In genomic region chr21:43767980-43768867, GRCh38 we compare ENCODE assay signal across 8 cellular contexts. TPM values are rescaled to one million over a fixed set of nuclear protein-coding genes. Genes with fewer than 3 reads are reported as not detected.
DNase-seq lines count a peak whose midpoint lies in the region; ATAC-seq and TF ChIP-seq lines count a peak whose summit lies in the region.

No MANE protein-coding gene starts in this region.

- H3K9ac ChIP-seq in colonic mucosa (ENCODE audit: low read depth in 2 of 2, low read length in 2 of 2) = peak overlapping the region; percentile 43 to 63

- intact Hi-C loops in Right ventricle myocardium superior (cut with DNase I) = no loop called here
- intact Hi-C loops in cardiac septum (cut with DNase I) = no loop called here
- intact Hi-C loops in colonic mucosa (cut with DNase I) = no loop called here
- intact Hi-C loops in lower lobe of right lung (cut with DNase I) = no loop called here

- peak; percentile 62 for DNase-seq in Right ventricle myocardium superior
- DNase-seq in cardiac septum (ENCODE audit: low spot score) = no peak
- DNase-seq in colonic mucosa = peak; percentile 76
- peak; percentile 87 for DNase-seq in lower lobe of right lung
- no peak for DNase-seq in SJCRH30
- DNase-seq in GF-D8 (lab: John Stamatoyannopoulos, UW) = no peak

- H3K9me3 ChIP-seq in colonic mucosa (no peaks in the 10 kb centered on the region), lower lobe of right lung (no peaks in the 10 kb centered on the region), SJCRH30 (replicated peaks) (no peaks in the 10 kb centered on the region)

- H3K27ac ChIP-seq in colonic mucosa = no peak overlapping the region
- peak overlapping the region; percentile 58 for H3K27ac ChIP-seq in lower lobe of right lung
- no peak overlapping the region for H3K27ac ChIP-seq in SJCRH30

- peaks cover 8% of the 10 kb centered on the region for H3K4me1 ChIP-seq in colonic mucosa
- peaks cover 21% of the 10 kb centered on the region for H3K4me1 ChIP-seq in lower lobe of right lung
- H3K4me1 ChIP-seq in SJCRH30 = no peaks in the 10 kb centered on the region; the same call in 1 of the 2 replicates

- ATAC-seq in Right ventricle myocardium superior (ENCODE audit: poor library complexity) = peak; percentile 49
- ATAC-seq in lower lobe of right lung = peak; percentile 83 to 90
- no peak for ATAC-seq in GM19467 (IDR thresholded peaks at IDR 0.05; ENCODE audit: unreplicated experiment)
- ATAC-seq in HG02588 (IDR thresholded peaks at IDR 0.05; ENCODE audit: unreplicated experiment) = no peak

- TF ChIP-seq CTCF in colonic mucosa (IDR thresholded peaks at IDR 0.05) (no peak), lower lobe of right lung (IDR thresholded peaks at IDR 0.05) (no peak)

- no peak overlapping the region for H3K4me3 ChIP-seq in colonic mucosa
- peak overlapping the region; percentile 19 for H3K4me3 ChIP-seq in lower lobe of right lung
- no peak overlapping the region for H3K4me3 ChIP-seq in SJCRH30

- H3K27me3 ChIP-seq in colonic mucosa (no peaks in the 10 kb centered on the region), lower lobe of right lung (ENCODE audit: low read depth) (no peaks in the 10 kb centered on the region), SJCRH30 (no peaks in the 10 kb centered on the region)

- H3K36me3 ChIP-seq in colonic mucosa = peaks cover 3% of the 10 kb centered on the region
- H3K36me3 ChIP-seq in lower lobe of right lung = peaks cover 9% of the 10 kb centered on the region
- H3K36me3 ChIP-seq in SJCRH30 = 0 out of 2 replicates have a peak, but pooled peaks cover 5% of the 10 kb centered on the region

RNA-seq across cellular contexts. Expression of gene CSTB, which starts 7.9 kb away (rescaled TPM):
- total RNA-seq in Right ventricle myocardium superior (36.1 TPM), cardiac septum (34.6 TPM), colonic mucosa (10 to 100 TPM; 67.5 to 86.6 TPM), lower lobe of right lung (154 TPM)
- total RNA-seq in SJCRH30 (2014; rRNA removed; shearing (Covaris generic)) = 18.7 and 19.0 TPM in 2 replicates

RNA-seq across cellular contexts. Expression of gene RRP1, which starts 21.2 kb away (rescaled TPM):
- total RNA-seq in Right ventricle myocardium superior (9.4 TPM), cardiac septum (10.3 TPM), colonic mucosa (10 to 100 TPM; 14.5 to 25.7 TPM), lower lobe of right lung (13.6 TPM)
- 33.5 and 36.2 TPM in 2 replicates for total RNA-seq in SJCRH30 (2014; rRNA removed; shearing (Covaris generic))

RNA-seq across cellular contexts. Expression of gene PDXK, which starts 49.3 kb away (rescaled TPM):
- total RNA-seq in Right ventricle myocardium superior (93.8 TPM), cardiac septum (56.9 TPM), colonic mucosa (100 to 1,000 TPM; 155 to 188 TPM), lower lobe of right lung (195 TPM)
- total RNA-seq in SJCRH30 (2014; rRNA removed; shearing (Covaris generic)) = 41.5 and 46.4 TPM in 2 replicates

Comparison
In these comparisons a context has a peak if more than half of its experiments do, and no peak if none do; other contexts are left out.
1. DNase-seq: peak in Right ventricle myocardium superior (single experiment), colonic mucosa (single experiment) and lower lobe of right lung (single experiment); none in cardiac septum (single experiment), SJCRH30 (0 of 2) and GF-D8 (single experiment).
2. ATAC-seq: peak in Right ventricle myocardium superior (single experiment) and lower lobe of right lung (2 of 2); none in GM19467 (single experiment) and HG02588 (single experiment).